Comparison of ENCODE assay signal across 34 cellular contexts in genomic region chr2:73937899-73938298, GRCh38. TPM values are rescaled to one million over a fixed set of nuclear protein-coding genes. Genes with fewer than 3 reads are reported as not detected.
DNase-seq lines count a peak whose midpoint lies in the region; ATAC-seq, FAIRE-seq and TF ChIP-seq lines count a peak whose summit lies in the region.
"Had no signal": no experiment of that assay in that cellular context is flagged by ENCODE, and none has a peak within 500 bp of the region (broad histone marks: within the 10 kb centered on the region; RNA-seq: fewer than 3 reads in every experiment).

No MANE protein-coding gene starts in this region.

- H3K27ac ChIP-seq in astrocyte (ENCODE audit: low read depth, low read length), result no peak overlapping the region
- H3K27ac ChIP-seq: parathyroid adenoma, RWPE1, SK-N-MC, thoracic aorta, VCaP had no signal

- H3K36me3 Mint-ChIP-seq in CD14-positive monocyte (peaks cover 53 to 71% of the 10 kb centered on the region in 2 donors), Calu3 (ENCODE audit: insufficient read depth, unreplicated experiment) (peaks cover 41% of the 10 kb centered on the region), astrocyte (ENCODE audit: low read depth, unreplicated experiment) (peaks cover 20% of the 10 kb centered on the region), memory B cell (peaks cover 26% of the 10 kb centered on the region)

- H3K4me1 Mint-ChIP-seq in CD14-positive monocyte, result peaks cover 34% of the 10 kb centered on the region
- H3K4me1 Mint-ChIP-seq in Calu3 (ENCODE audit: low read depth, unreplicated experiment), result peaks cover 26% of the 10 kb centered on the region
- peaks cover 54% of the 10 kb centered on the region for H3K4me1 Mint-ChIP-seq in astrocyte (ENCODE audit: low read depth, unreplicated experiment)
- peaks cover 35% of the 10 kb centered on the region for H3K4me1 Mint-ChIP-seq in memory B cell

- H3K9me3 ChIP-seq in astrocyte (ENCODE audit: insufficient read depth, low read depth, low read length), result no peaks in the 10 kb centered on the region
- H3K9me3 ChIP-seq: thoracic aorta had no signal

- peaks cover 89% of the 10 kb centered on the region for H4K20me1 ChIP-seq in astrocyte (ENCODE audit: insufficient read depth, low read length)

- H3K27ac Mint-ChIP-seq in CD14-positive monocyte (peak overlapping the region in 5 of 7 donors; percentile 51 to 76 (median 68)), Calu3 (ENCODE audit: unreplicated experiment) (peak overlapping the region; percentile 9), astrocyte (ENCODE audit: unreplicated experiment) (peak overlapping the region; percentile 8), memory B cell (peak overlapping the region; percentile 12)
- H3K27ac Mint-ChIP-seq: activated CD4-positive, alpha-beta T cell treated with anti-CD3 and anti-CD28 coated beads, Interleukin-2, amount 10 ng/mL, durations not matched to agents 24 days and 14 days; activated naive CD4-positive, alpha-beta T cell treated with anti-CD3 and anti-CD28 coated beads, Interleukin-2, amount 50 U/mL, for 72 hours; activated T-helper 1 cell treated with anti-CD3 and anti-CD28 coated beads, Interleukin-12 subunit alpha, Interleukin-12 subunit beta, Interleukin-2, Interleukin-4 antibody, amounts not matched to agents 30 ng/mL and 10 ng/mL and 1 ng/mL, durations not matched to agents 14 hours and 24 hours and 36 hours had no signal

- H3K4me2 ChIP-seq in astrocyte (ENCODE audit: low read length), result no peak overlapping the region

- H3K9ac ChIP-seq in astrocyte (ENCODE audit: low read length), result no peak overlapping the region
- H3K9ac ChIP-seq: parathyroid adenoma had no signal

- CTCF ChIA-PET in Calu3 (lab: Charles Lee), result interaction anchor here (0.6 kb wide), 1 partner anchor 212 kb away, joined by 3 read pairs; no protein-coding TSS in a partner anchor

- H3K27me3 Mint-ChIP-seq in CD14-positive monocyte (ENCODE audit: low read depth in 3 of 3) (no peaks in the 10 kb centered on the region), Calu3 (ENCODE audit: unreplicated experiment) (no peaks in the 10 kb centered on the region), astrocyte (ENCODE audit: low read depth, unreplicated experiment) (no peaks in the 10 kb centered on the region), memory B cell (no peaks in the 10 kb centered on the region)
- H3K27me3 Mint-ChIP-seq: activated CD4-positive, alpha-beta T cell treated with anti-CD3 and anti-CD28 coated beads, Interleukin-2, amount 10 ng/mL, durations not matched to agents 24 days and 14 days; natural killer cell treated with Interleukin-12 subunit alpha and Interleukin-12 subunit beta and Interleukin-15 and Interleukin-18, amount 100 ng/mL, for 72 hours had no signal

- no peak overlapping the region for H3K4me3 ChIP-seq in astrocyte (ENCODE audit: insufficient read depth, low read depth, low read length)
- H3K4me3 ChIP-seq: GM12878, SK-N-MC, thoracic aorta had no signal

- TF ChIP-seq CTCF in CD14-positive monocyte (IDR thresholded peaks at IDR 0.05) (no peak), Calu3 (IDR thresholded peaks at IDR 0.05; ENCODE audit: unreplicated experiment) (no peak), astrocyte (IDR thresholded peaks at IDR 0.05; ENCODE audit: insufficient read depth, low read depth, low read length) (no peak), omental fat pad (IDR thresholded peaks at IDR 0.05) (no peak)

- H2AFZ ChIP-seq in astrocyte (ENCODE audit: low read depth, low read length), result no peak overlapping the region
- H2AFZ ChIP-seq: parathyroid adenoma had no signal

- H3K36me3 ChIP-seq in astrocyte (ENCODE audit: insufficient read depth, low read length), result peaks cover 6% of the 10 kb centered on the region

- BruUV-seq in Calu3 (replicated peaks; lab: Mats Ljungman, UMichigan), result no TSS peak

- no peak for DNase-seq in CD14-positive monocyte (ENCODE audit: low spot score)
- DNase-seq in Calu3, result no peak
- no peak for DNase-seq in astrocyte (ENCODE audit: low read depth)
- DNase-seq in memory B cell (ENCODE audit: low spot score in 2 of 2), result no peak
- DNase-seq in stimulated activated CD4-positive, alpha-beta T cell treated with anti-CD3 and anti-CD28 coated beads, Interleukin-4, amount 100 ng/mL, for 24 hours, result no peak
- DNase-seq in NCI-H345 treated with DMSO at 0.1 percent for 48 hours (lab: John Stamatoyannopoulos, UW; ENCODE audit: unreplicated experiment), result no peak
- no peak for DNase-seq in omental fat pad (ENCODE audit: low spot score)
- DNase-seq: activated CD4-positive, alpha-beta T cell treated with anti-CD3 and anti-CD28 coated beads, Interleukin-2, amount 10 ng/mL, durations not matched to agents 24 days and 14 days; DND-41; HCEC 1CT; hippocampal formation; left ventricle myocardium superior; midbrain; NCI-H1092 treated with DMSO at 0.1 percent for 48 hours; NCI-H1930; NCI-H748 treated with DMSO at 0.1 percent for 48 hours; right cardiac atrium; stimulated activated CD4-positive, alpha-beta T cell treated with anti-CD3 and anti-CD28 coated beads, Interleukin-12 subunit alpha, Interleukin-12 subunit beta, amount 100 ng/mL, for 4 hours; stimulated activated CD4-positive, alpha-beta T cell treated with anti-CD3 and anti-CD28 coated beads, Interleukin-4, amount 100 ng/mL, for 4 hours; stimulated activated naive CD4-positive, alpha-beta T cell had no signal

- no peak for FAIRE-seq in astrocyte (lab: Jason Lieb, UNC)
- FAIRE-seq: frontal cortex, GM12878, HepG2, islet of Langerhans had no signal

- no peaks in the 10 kb centered on the region for H3K27me3 ChIP-seq in astrocyte (ENCODE audit: insufficient read depth, low read length)

- H3K9me3 Mint-ChIP-seq in CD14-positive monocyte (no peaks in the 10 kb centered on the region), Calu3 (ENCODE audit: low read depth, unreplicated experiment) (no peaks in the 10 kb centered on the region), astrocyte (ENCODE audit: unreplicated experiment) (no peaks in the 10 kb centered on the region), memory B cell (no peaks in the 10 kb centered on the region)
- H3K9me3 Mint-ChIP-seq: activated CD4-positive, alpha-beta T cell treated with anti-CD3 and anti-CD28 coated beads, Interleukin-2, amount 10 ng/mL, durations not matched to agents 24 days and 14 days; activated naive CD4-positive, alpha-beta T cell treated with anti-CD3 and anti-CD28 coated beads, Interleukin-2, amount 50 U/mL, for 72 hours; activated T-helper 1 cell treated with anti-CD3 and anti-CD28 coated beads, Interleukin-12 subunit alpha, Interleukin-12 subunit beta, Interleukin-2, Interleukin-4 antibody, amounts not matched to agents 30 ng/mL and 10 ng/mL and 1 ng/mL, durations not matched to agents 14 hours and 24 hours and 36 hours; natural killer cell treated with Interleukin-12 subunit alpha and Interleukin-12 subunit beta and Interleukin-15 and Interleukin-18, amount 100 ng/mL, for 72 hours had no signal

- H3K4me3 Mint-ChIP-seq in CD14-positive monocyte (no peak overlapping the region), Calu3 (ENCODE audit: low read depth, unreplicated experiment) (no peak overlapping the region), astrocyte (ENCODE audit: unreplicated experiment) (no peak overlapping the region), memory B cell (no peak overlapping the region)
- H3K4me3 Mint-ChIP-seq: activated CD4-positive, alpha-beta T cell treated with anti-CD3 and anti-CD28 coated beads, Interleukin-2, amount 10 ng/mL, durations not matched to agents 24 days and 14 days; activated T-helper 1 cell treated with anti-CD3 and anti-CD28 coated beads, Interleukin-12 subunit alpha, Interleukin-12 subunit beta, Interleukin-2, Interleukin-4 antibody, amounts not matched to agents 30 ng/mL and 10 ng/mL and 1 ng/mL, durations not matched to agents 14 hours and 24 hours and 36 hours; natural killer cell treated with Interleukin-12 subunit alpha and Interleukin-12 subunit beta and Interleukin-15 and Interleukin-18, amount 100 ng/mL, for 72 hours had no signal

- peaks cover 76% of the 10 kb centered on the region for H3K79me2 ChIP-seq in astrocyte (ENCODE audit: insufficient read depth, low read length)

- ATAC-seq in memory B cell (ENCODE audit: low read depth) (no peak), omental fat pad (ENCODE audit: low FRiP score) (no peak)
- ATAC-seq: activated naive CD4-positive, alpha-beta T cell treated with anti-CD3 and anti-CD28 coated beads, Interleukin-2, amount 50 U/mL, for 72 hours; esophagus mucosa; GM12878; HepG2; left ventricle myocardium superior; natural killer cell treated with Interleukin-12 subunit alpha and Interleukin-12 subunit beta and Interleukin-15 and Interleukin-18, amount 100 ng/mL, for 72 hours; right cardiac atrium had no signal

- intact Hi-C loops in CD14-positive monocyte (cut with micrococcal nuclease), result no loop called here
- intact Hi-C loops in Calu3 (cut with micrococcal nuclease; ENCODE audit: unreplicated experiment), result no loop called here

- peaks cover 28% of the 10 kb centered on the region for H3K4me1 ChIP-seq in astrocyte (ENCODE audit: insufficient read depth, low read length)

RNA-seq across cellular contexts. Expression of gene DGUOK, which starts 11.2 kb away (rescaled TPM):
- 100 to 1,000 TPM; 123 to 129 TPM for polyA plus RNA-seq in CD14-positive monocyte
- total RNA-seq in Calu3 (2022), result 78.6 and 82.8 TPM in 2 replicates
- total RNA-seq in astrocyte, result 84.8 and 86.3 TPM in 2 replicates
- total RNA-seq in omental fat pad, result 10 to 100 TPM; 30.5 to 38.9 (median 36.3) TPM

RNA-seq across cellular contexts. Expression of gene ACTG2, which starts 45.1 kb away (rescaled TPM):
- polyA plus RNA-seq in CD14-positive monocyte, result not detected
- total RNA-seq in Calu3 (2022) (not detected in 2 replicates), astrocyte (298 and 540 TPM in 2 replicates), omental fat pad (10 to 100 TPM in 1 of 4 donors, 1 to 10 TPM in 3; 3.7 to 56.6 (median 7.4) TPM)
- total RNA-seq: activated CD4-positive, alpha-beta T cell treated with anti-CD3 and anti-CD28 coated beads, Interleukin-2, amount 10 ng/mL, durations not matched to agents 24 days and 14 days; natural killer cell treated with Interleukin-12 subunit alpha and Interleukin-12 subunit beta and Interleukin-15 and Interleukin-18, amount 100 ng/mL, for 72 hours; T-helper 2 cell treated with Interferon-gamma antibody and Interleukin-4, amounts not matched to agents 100 ng/mL and 5 ng/mL, for 36 hours had no signal
- polyA plus RNA-seq: HepG2 had no signal

RNA-seq across cellular contexts. Expression of gene TET3, which starts 46.8 kb away (rescaled TPM):
- 1 to 10 TPM in 1 of 2 donors, under 1 TPM in 1; 0.79 to 1.4 TPM for polyA plus RNA-seq in CD14-positive monocyte
- total RNA-seq in Calu3 (2022) (23.3 and 24.4 TPM in 2 replicates), astrocyte (32.8 and 39.9 TPM in 2 replicates), omental fat pad (10 to 100 TPM in 3 of 4 donors, 1 to 10 TPM in 1; 8.6 to 17.8 (median 11.4) TPM)

Comparison
In these comparisons a context has a peak if more than half of its experiments do, and no peak if none do; other contexts are left out.
1. H3K27ac Mint-ChIP-seq: peak in every context shown above with its lines; median percentile 68 in CD14-positive monocyte; 12 in memory B cell; 9 in Calu3; 8 in astrocyte.